Comparison of ENCODE assay signal across 10 cellular contexts in genomic region chr2:183070942-183071844, GRCh38. TPM values are rescaled to one million over a fixed set of nuclear protein-coding genes. Genes with fewer than 3 reads are reported as not detected.
A peak's percentile ranks its signal among the peaks of the same experiment; 100 is the strongest.
DNase-seq lines count a peak whose midpoint lies in the region; ATAC-seq and TF ChIP-seq lines count a peak whose summit lies in the region.
"Had no signal": no experiment of that assay in that cellular context is flagged by ENCODE, and none has a peak within 500 bp of the region (broad histone marks: within the 10 kb centered on the region; RNA-seq: fewer than 3 reads in every experiment).

No MANE protein-coding gene starts in this region.

- TF ChIP-seq CTCF in upper lobe of left lung (IDR thresholded peaks at IDR 0.05): peak in 5 of 6 experiments; percentile 17 to 52 (median 26)

- H3K27ac ChIP-seq in upper lobe of left lung: no peak overlapping the region
- H3K27ac ChIP-seq: HL-60 had no signal

- no peaks in the 10 kb centered on the region for H3K36me3 ChIP-seq in upper lobe of left lung

- H3K27me3 ChIP-seq in upper lobe of left lung: no peaks in the 10 kb centered on the region

- DNase-seq in activated naive CD4-positive, alpha-beta T cell treated with Interleukin-2 at 50 U/mL for 16 hours: peak; percentile 5
- no peak for DNase-seq in activated naive CD4-positive, alpha-beta T cell (lab: John Stamatoyannopoulos, UW)
- peak; percentile 30 for DNase-seq in UCSD-AML1 (lab: John Stamatoyannopoulos, UW; ENCODE audit: unreplicated experiment)
- peak; percentile 64 for DNase-seq in iPS DF 19.7 (ENCODE audit: low read depth, low spot score)
- DNase-seq in upper lobe of left lung: peak; percentile 29 to 64
- no peak for DNase-seq in activated gamma-delta T cell treated with Interleukin-2 at 50 U/mL for 16 hours
- DNase-seq in DMS114 treated with DMSO at 0.1 percent for 48 hours (lab: John Stamatoyannopoulos, UW; ENCODE audit: unreplicated experiment): no peak

- ATAC-seq in upper lobe of left lung (ENCODE audit: low FRiP score in 2 of 2) (no peak), GM21390 (IDR thresholded peaks at IDR 0.05; ENCODE audit: unreplicated experiment) (no peak)

- H3K9me3 ChIP-seq in upper lobe of left lung: no peaks in the 10 kb centered on the region

- no peak for TF ChIP-seq POLR2A in upper lobe of left lung (IDR thresholded peaks at IDR 0.05)

- 76 to 86% methylated on average over 15 to 32 of the region's 34 CpGs for WGBS in upper lobe of left lung, 2 donors

- H3K4me1 ChIP-seq in upper lobe of left lung: no peaks in the 10 kb centered on the region
- H3K4me1 ChIP-seq: Caco-2 had no signal

- no peak for TF ChIP-seq EP300 in upper lobe of left lung (IDR thresholded peaks at IDR 0.05)

- no peak overlapping the region for H3K4me3 ChIP-seq in upper lobe of left lung

RNA-seq across cellular contexts. Expression of gene DUSP19, which starts 7.4 kb away (rescaled TPM):
- total RNA-seq in upper lobe of left lung: 1 to 10 TPM in 5 of 6 donors, under 1 TPM in 1; 1.00 to 3.5 (median 1.5) TPM

RNA-seq across cellular contexts. Expression of gene NCKAP1, which starts 32.9 kb away (rescaled TPM):
- total RNA-seq in upper lobe of left lung: 100 to 1,000 TPM in 2 of 6 donors, 10 to 100 TPM in 4; 34.2 to 129 (median 83.9) TPM

RNA-seq across cellular contexts. Expression of gene NUP35, which starts 53.0 kb away (rescaled TPM):
- total RNA-seq in upper lobe of left lung: 10 to 100 TPM in 4 of 6 donors, 1 to 10 TPM in 2; 3.8 to 17.5 (median 13.5) TPM

Comparison
In these comparisons a context has a peak if more than half of its experiments do, and no peak if none do; other contexts are left out.
1. DNase-seq: peak in activated naive CD4-positive, alpha-beta T cell treated with Interleukin-2 at 50 U/mL for 16 hours (single experiment), UCSD-AML1 (single experiment), iPS DF 19.7 (single experiment) and upper lobe of left lung (2 of 2); none in activated naive CD4-positive, alpha-beta T cell (0 of 4), activated gamma-delta T cell treated with Interleukin-2 at 50 U/mL for 16 hours (single experiment) and DMS114 treated with DMSO at 0.1 percent for 48 hours (single experiment).